In genomic region chr19:46133777-46134231, GRCh38 we compare ENCODE assay signal across 9 cellular contexts. TPM values are rescaled to one million over a fixed set of nuclear protein-coding genes. Genes with fewer than 3 reads are reported as not detected.
DNase-seq lines count a peak whose midpoint lies in the region; ATAC-seq and TF ChIP-seq lines count a peak whose summit lies in the region.
"Had no signal": no experiment of that assay in that cellular context is flagged by ENCODE, and none has a peak within 500 bp of the region (broad histone marks: within the 10 kb centered on the region; RNA-seq: fewer than 3 reads in every experiment).

No MANE protein-coding gene starts in this region.

- CTCF ChIA-PET in activated CD8-positive, alpha-beta T cell treated with anti-CD3 and anti-CD28 coated beads, Interleukin-2, amount 10 ng/mL, durations not matched to agents 7 days and 5 days (lab: Charles Lee), result no interaction called here

- H3K9ac ChIP-seq in GM23248, result peak overlapping the region; percentile 64

- POLR2A ChIA-PET in activated CD8-positive, alpha-beta T cell treated with anti-CD3 and anti-CD28 coated beads, Interleukin-2, amount 10 ng/mL, durations not matched to agents 7 days and 5 days (lab: Charles Lee), result no interaction called here

- no peaks in the 10 kb centered on the region for H3K9me3 Mint-ChIP-seq in activated CD8-positive, alpha-beta T cell treated with anti-CD3 and anti-CD28 coated beads, Interleukin-2, amount 10 ng/mL, durations not matched to agents 7 days and 5 days (ENCODE audit: insufficient read depth)
- H3K9me3 Mint-ChIP-seq: stimulated activated naive CD8-positive, alpha-beta T cell treated with anti-CD3 and anti-CD28 coated beads, Interleukin-15, Interleukin-2, amounts not matched to agents 100 ng/mL and 50 ng/mL, for 24 hours had no signal

- peak overlapping the region; percentile 6 for H3K27ac Mint-ChIP-seq in activated CD8-positive, alpha-beta T cell treated with anti-CD3 and anti-CD28 coated beads, Interleukin-2, amount 10 ng/mL, durations not matched to agents 7 days and 5 days
- H3K27ac Mint-ChIP-seq: stimulated activated naive CD8-positive, alpha-beta T cell treated with anti-CD3 and anti-CD28 coated beads, Interleukin-15, Interleukin-2, amounts not matched to agents 100 ng/mL and 50 ng/mL, for 24 hours had no signal

- H3K4me1 ChIP-seq in GM23248 (ENCODE audit: insufficient read depth) (peaks cover 27% of the 10 kb centered on the region), right cardiac atrium (ENCODE audit: control insufficient read depth, insufficient read depth, low read length) (no peaks in the 10 kb centered on the region), psoas muscle (peaks cover 7% of the 10 kb centered on the region)

- H3K4me1 Mint-ChIP-seq in activated CD8-positive, alpha-beta T cell treated with anti-CD3 and anti-CD28 coated beads, Interleukin-2, amount 10 ng/mL, durations not matched to agents 7 days and 5 days (ENCODE audit: low read depth), result peaks cover 2% of the 10 kb centered on the region

- H3K27me3 Mint-ChIP-seq in activated CD8-positive, alpha-beta T cell treated with anti-CD3 and anti-CD28 coated beads, Interleukin-2, amount 10 ng/mL, durations not matched to agents 7 days and 5 days (ENCODE audit: low read depth), result peaks cover 44% of the 10 kb centered on the region

- no peak overlapping the region for H3K4me3 ChIP-seq in GM23248
- no peak overlapping the region for H3K4me3 ChIP-seq in right cardiac atrium (ENCODE audit: low read length)
- no peak overlapping the region for H3K4me3 ChIP-seq in psoas muscle

- H3K27me3 ChIP-seq in GM23248 (replicated peaks; ENCODE audit: insufficient read depth), result no peaks in the 10 kb centered on the region
- H3K27me3 ChIP-seq in right cardiac atrium (ENCODE audit: control insufficient read depth, insufficient read depth), result no peaks in the 10 kb centered on the region
- H3K27me3 ChIP-seq in psoas muscle (ENCODE audit: insufficient read depth in 3 of 3, low read length in 2 of 3), result peaks cover 0 to 2% (median 0%) of the 10 kb centered on the region in 3 donors

- H3K9me2 ChIP-seq in GM23248 (ENCODE audit: insufficient read depth), result no peaks in the 10 kb centered on the region

- no peak for TF ChIP-seq CTCF in psoas muscle (IDR thresholded peaks at IDR 0.05)

- 67 to 80% methylated on average over 1 of the region's 1 CpG for WGBS in GM23248 (ENCODE audit: low coverage in 1 of 2, low lambda C conversion rate in 2 of 2, missing lambda C conversion rate in 2 of 2), 2 experiments
- WGBS in right cardiac atrium, result 85% methylated on average over 1 of the region's 1 CpG
- 70 to 84% (median 82%) methylated on average over 1 of the region's 1 CpG for WGBS in psoas muscle, 3 donors

- H3K27ac ChIP-seq in GM23248, result peak overlapping the region; percentile 91
- peak overlapping the region; percentile 23 for H3K27ac ChIP-seq in right cardiac atrium (ENCODE audit: low read length)
- peak overlapping the region; percentile 53 for H3K27ac ChIP-seq in psoas muscle

- H3K36me3 ChIP-seq in GM23248 (ENCODE audit: low read depth) (no peaks in the 10 kb centered on the region), psoas muscle (ENCODE audit: insufficient read depth in 1 of 2, low read depth in 1 of 2) (no peaks in the 10 kb centered on the region)

- no peak for ATAC-seq in activated CD8-positive, alpha-beta T cell treated with anti-CD3 and anti-CD28 coated beads, Interleukin-2, amount 10 ng/mL, durations not matched to agents 7 days and 5 days
- ATAC-seq in right cardiac atrium (no peak), psoas muscle (no peak), HG02571 (IDR thresholded peaks at IDR 0.05; ENCODE audit: unreplicated experiment) (no peak), GM18907 (IDR thresholded peaks at IDR 0.05; ENCODE audit: unreplicated experiment) (no peak)

- H4K20me1 ChIP-seq in GM23248 (ENCODE audit: insufficient read depth), result no peaks in the 10 kb centered on the region

- H3K9me3 ChIP-seq in GM23248 (ENCODE audit: low read depth), result no peaks in the 10 kb centered on the region
- no peaks in the 10 kb centered on the region for H3K9me3 ChIP-seq in right cardiac atrium (ENCODE audit: control insufficient read depth, low read length)
- no peaks in the 10 kb centered on the region for H3K9me3 ChIP-seq in psoas muscle

- peak overlapping the region; percentile 42 for H3K4me2 ChIP-seq in GM23248 (ENCODE audit: unreplicated experiment)

- H3K79me2 ChIP-seq in GM23248 (ENCODE audit: insufficient read depth), result no peaks in the 10 kb centered on the region

- DNase-seq in GM23248 (no peak), right cardiac atrium (no peak), psoas muscle (no peak)
- DNase-seq in activated CD8-positive, alpha-beta T cell treated with anti-CD3 and anti-CD28 coated beads, Interleukin-2, amount 10 ng/mL, durations not matched to agents 7 days and 5 days, result no peak
- DNase-seq in activated effector memory CD4-positive, alpha-beta T cell treated with anti-CD3 and anti-CD28 coated beads, Interleukin-2, amount 50 U/mL, for 16 hours, result no peak
- no peak for DNase-seq in stimulated activated CD8-positive, alpha-beta memory T cell treated with anti-CD3 and anti-CD28 coated beads, Interleukin-4, amount 100 ng/mL, for 48 hours

- intact Hi-C loops in right cardiac atrium (cut with DNase I), result no loop called here
- intact Hi-C loops in psoas muscle (cut with DNase I), result no loop called here

- in situ Hi-C loops in GM23248 (cut with MboI), result no loop called here

- peaks cover 36% of the 10 kb centered on the region for H3F3A ChIP-seq in GM23248 (ENCODE audit: insufficient read depth)

- H3K36me3 Mint-ChIP-seq in activated CD8-positive, alpha-beta T cell treated with anti-CD3 and anti-CD28 coated beads, Interleukin-2, amount 10 ng/mL, durations not matched to agents 7 days and 5 days (ENCODE audit: low read depth), result no peaks in the 10 kb centered on the region

- H3K4me3 Mint-ChIP-seq in activated CD8-positive, alpha-beta T cell treated with anti-CD3 and anti-CD28 coated beads, Interleukin-2, amount 10 ng/mL, durations not matched to agents 7 days and 5 days, result no peak overlapping the region
- H3K4me3 Mint-ChIP-seq: stimulated activated naive CD8-positive, alpha-beta T cell treated with anti-CD3 and anti-CD28 coated beads, Interleukin-15, Interleukin-2, amounts not matched to agents 100 ng/mL and 50 ng/mL, for 24 hours had no signal

- H2AFZ ChIP-seq in GM23248, result peak overlapping the region; percentile 76

RNA-seq across cellular contexts. Expression of gene IGFL3, which starts 9.3 kb away (rescaled TPM):
- not detected in 2 replicates for total RNA-seq in GM23248 (2014; rRNA removed; shearing (Covaris generic))
- not detected in 2 replicates for polyA plus RNA-seq in GM23248 (2016; fragmentation: Nextera tagmentation; extraction: Ambion mirVana)
- not detected for total RNA-seq in activated CD8-positive, alpha-beta T cell treated with anti-CD3 and anti-CD28 coated beads, Interleukin-2, amount 10 ng/mL, durations not matched to agents 7 days and 5 days
- not detected for total RNA-seq in right cardiac atrium
- not detected for polyA plus RNA-seq in right cardiac atrium
- not detected for total RNA-seq in psoas muscle
- polyA plus RNA-seq in psoas muscle, result not detected

RNA-seq across cellular contexts. Expression of gene IGFL2, which starts 14.2 kb away (rescaled TPM):
- not detected in 2 replicates for total RNA-seq in GM23248 (2014; rRNA removed; shearing (Covaris generic))
- polyA plus RNA-seq in GM23248 (2016; fragmentation: Nextera tagmentation; extraction: Ambion mirVana) (not detected in 2 replicates), right cardiac atrium (0.14 TPM), psoas muscle (not detected)
- not detected for total RNA-seq in activated CD8-positive, alpha-beta T cell treated with anti-CD3 and anti-CD28 coated beads, Interleukin-2, amount 10 ng/mL, durations not matched to agents 7 days and 5 days
- total RNA-seq in right cardiac atrium (under 1 TPM in 1 of 4 donors, not detected in 3; 0.43 TPM), psoas muscle (not detected)

Comparison
In these comparisons a context has a peak if more than half of its experiments do, and no peak if none do; other contexts are left out.
1. H3K27ac ChIP-seq: peak in every context shown above with its lines; median percentile 91 in GM23248; 53 in psoas muscle; 23 in right cardiac atrium.